1 cellular context compared by ENCODE assay signal in the genomic region with DNA sequence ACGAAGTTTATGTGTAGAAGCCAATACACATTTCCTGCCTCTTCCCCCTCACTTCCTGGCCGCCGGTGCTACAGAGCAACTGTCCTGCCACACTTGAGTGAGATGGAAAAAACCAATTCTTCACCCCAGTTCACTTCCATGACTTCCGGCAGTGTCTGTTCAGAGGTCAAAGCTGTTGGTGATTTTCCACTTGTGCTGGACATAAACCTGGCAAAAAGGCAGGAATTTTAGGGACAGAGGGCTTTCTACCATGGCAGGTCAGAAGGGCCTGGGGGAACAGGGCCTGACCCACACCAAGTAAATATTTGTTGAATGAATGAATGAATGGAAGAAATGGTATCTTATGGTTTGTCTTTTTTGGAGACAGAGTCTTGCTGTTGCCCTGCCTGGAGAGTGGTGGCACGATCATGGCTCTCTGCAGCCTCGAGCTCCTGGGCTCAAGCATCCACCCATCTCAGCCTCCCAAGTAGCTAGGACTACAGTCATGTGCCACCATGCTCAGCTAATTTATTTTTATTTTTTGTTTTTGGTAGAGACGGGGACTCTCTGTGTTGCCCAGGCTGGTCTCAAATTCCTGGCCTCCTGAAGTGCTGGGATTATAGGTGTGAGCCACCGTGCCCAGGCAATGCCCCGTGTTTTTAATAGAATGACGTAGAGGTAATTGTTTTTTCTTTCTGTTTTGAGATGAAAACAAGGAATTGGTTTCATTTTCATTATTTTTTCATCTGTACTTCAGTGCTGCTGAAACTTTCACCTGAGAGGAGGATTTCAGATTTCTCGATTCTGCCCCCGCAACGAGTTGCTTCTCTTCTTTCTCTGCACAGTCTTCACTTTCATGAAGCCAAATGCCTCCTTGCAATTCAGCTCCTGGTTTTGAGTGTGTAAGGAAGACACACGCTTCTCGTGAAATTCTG.
A peak's percentile ranks its signal among the peaks of the same experiment; 100 is the strongest.
TF ChIP-seq lines count a peak whose summit lies in the region.

No MANE protein-coding gene starts in this region.

TF ChIP-seq in HepG2, 621 proteins besides CTCF, POLR2A, EP300 and RAD21 (continued from another document and continues in another):
- TF ChIP-seq, protein P1, sequence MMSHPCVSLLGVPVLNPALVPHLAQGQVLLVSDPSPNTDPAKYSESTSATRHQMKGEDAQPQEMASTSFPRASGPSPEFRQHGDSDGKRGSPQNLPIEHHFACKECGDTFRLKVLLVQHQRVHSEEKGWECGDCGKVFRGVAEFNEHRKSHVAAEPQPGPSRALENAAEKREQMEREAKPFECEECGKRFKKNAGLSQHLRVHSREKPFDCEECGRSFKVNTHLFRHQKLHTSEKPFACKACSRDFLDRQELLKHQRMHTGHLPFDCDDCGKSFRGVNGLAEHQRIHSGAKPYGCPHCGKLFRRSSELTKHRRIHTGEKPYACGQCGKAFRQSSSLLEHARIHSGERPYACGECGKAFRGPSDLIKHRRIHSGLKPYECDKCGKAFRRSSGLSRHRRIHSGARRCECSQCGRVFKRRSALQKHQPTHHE (CRISPR knock-in tag; IDR thresholded peaks at IDR 0.05; ENCODE audit: borderline replicate concordance) = no peak
- TF ChIP-seq ZNF563 (CRISPR knock-in tag; IDR thresholded peaks at IDR 0.05) (0 out of 2 replicates have a peak, but pooled peaks have one; percentile 18), ZNF567 (CRISPR knock-in tag; IDR thresholded peaks at IDR 0.05; ENCODE audit: borderline replicate concordance) (no peak), TP53 (CRISPR knock-in tag; conservative IDR thresholded peaks at IDR 0.05) (no peak), FOXM1 (CRISPR knock-in tag; IDR thresholded peaks at IDR 0.05) (no peak), MEIS2 (CRISPR knock-in tag; IDR thresholded peaks at IDR 0.05) (peak; percentile 73), GATAD1 (CRISPR knock-in tag; IDR thresholded peaks at IDR 0.05) (peak; percentile 59), ZNF432 (CRISPR knock-in tag; IDR thresholded peaks at IDR 0.05; ENCODE audit: borderline replicate concordance) (no peak), ZNF256 (CRISPR knock-in tag; conservative IDR thresholded peaks at IDR 0.05) (no peak), POLR2AphosphoS5 (IDR thresholded peaks at IDR 0.05; ENCODE audit: low read depth, low read length) (no peak; the same call in none of the 2 replicates), MTF2 (CRISPR knock-in tag; IDR thresholded peaks at IDR 0.05; ENCODE audit: borderline replicate concordance) (no peak), SALL1 (CRISPR knock-in tag; IDR thresholded peaks at IDR 0.05) (peak; percentile 91), MBD4 (IDR thresholded peaks at IDR 0.05; ENCODE audit: borderline replicate concordance, low read length) (no peak; the same call in 1 of the 2 replicates), ZNF7 (CRISPR knock-in tag; IDR thresholded peaks at IDR 0.05) (no peak), TBX3 (IDR thresholded peaks at IDR 0.05; ENCODE audit: borderline replicate concordance) (no peak), CENPX (CRISPR knock-in tag; IDR thresholded peaks at IDR 0.05) (no peak), ZNF101 (CRISPR knock-in tag; IDR thresholded peaks at IDR 0.05; ENCODE audit: borderline replicate concordance, low read depth) (no peak), GTF2F1 (IDR thresholded peaks at IDR 0.05; ENCODE audit: low read length) (no peak), ZNF674 (CRISPR knock-in tag; IDR thresholded peaks at IDR 0.05; ENCODE audit: low read depth) (no peak), MLLT10 (CRISPR knock-in tag; IDR thresholded peaks at IDR 0.05) (no peak), SNRNP70 (IDR thresholded peaks at IDR 0.05; ENCODE audit: low read depth, low read length) (no peak), ZNF20 (CRISPR knock-in tag; IDR thresholded peaks at IDR 0.05) (no peak; the same call in 1 of the 2 replicates), KLF9 (CRISPR knock-in tag; IDR thresholded peaks at IDR 0.05; ENCODE audit: low read depth) (no peak), JUNB (CRISPR knock-in tag; IDR thresholded peaks at IDR 0.05; ENCODE audit: borderline replicate concordance) (no peak), IKZF1 (IDR thresholded peaks at IDR 0.05) (no peak), SMAD1 (CRISPR knock-in tag; IDR thresholded peaks at IDR 0.05; ENCODE audit: borderline replicate concordance, low read depth) (no peak), ZNF121 (CRISPR knock-in tag; IDR thresholded peaks at IDR 0.05) (0 out of 2 replicates have a peak, but pooled peaks have one; percentile 58), ZNF556 (CRISPR knock-in tag; IDR thresholded peaks at IDR 0.05; ENCODE audit: borderline replicate concordance) (0 out of 2 replicates have a peak, but pooled peaks have one; percentile 63), ELF4 (CRISPR knock-in tag; IDR thresholded peaks at IDR 0.05; ENCODE audit: borderline replicate concordance) (no peak)
- TF ChIP-seq, protein P2, sequence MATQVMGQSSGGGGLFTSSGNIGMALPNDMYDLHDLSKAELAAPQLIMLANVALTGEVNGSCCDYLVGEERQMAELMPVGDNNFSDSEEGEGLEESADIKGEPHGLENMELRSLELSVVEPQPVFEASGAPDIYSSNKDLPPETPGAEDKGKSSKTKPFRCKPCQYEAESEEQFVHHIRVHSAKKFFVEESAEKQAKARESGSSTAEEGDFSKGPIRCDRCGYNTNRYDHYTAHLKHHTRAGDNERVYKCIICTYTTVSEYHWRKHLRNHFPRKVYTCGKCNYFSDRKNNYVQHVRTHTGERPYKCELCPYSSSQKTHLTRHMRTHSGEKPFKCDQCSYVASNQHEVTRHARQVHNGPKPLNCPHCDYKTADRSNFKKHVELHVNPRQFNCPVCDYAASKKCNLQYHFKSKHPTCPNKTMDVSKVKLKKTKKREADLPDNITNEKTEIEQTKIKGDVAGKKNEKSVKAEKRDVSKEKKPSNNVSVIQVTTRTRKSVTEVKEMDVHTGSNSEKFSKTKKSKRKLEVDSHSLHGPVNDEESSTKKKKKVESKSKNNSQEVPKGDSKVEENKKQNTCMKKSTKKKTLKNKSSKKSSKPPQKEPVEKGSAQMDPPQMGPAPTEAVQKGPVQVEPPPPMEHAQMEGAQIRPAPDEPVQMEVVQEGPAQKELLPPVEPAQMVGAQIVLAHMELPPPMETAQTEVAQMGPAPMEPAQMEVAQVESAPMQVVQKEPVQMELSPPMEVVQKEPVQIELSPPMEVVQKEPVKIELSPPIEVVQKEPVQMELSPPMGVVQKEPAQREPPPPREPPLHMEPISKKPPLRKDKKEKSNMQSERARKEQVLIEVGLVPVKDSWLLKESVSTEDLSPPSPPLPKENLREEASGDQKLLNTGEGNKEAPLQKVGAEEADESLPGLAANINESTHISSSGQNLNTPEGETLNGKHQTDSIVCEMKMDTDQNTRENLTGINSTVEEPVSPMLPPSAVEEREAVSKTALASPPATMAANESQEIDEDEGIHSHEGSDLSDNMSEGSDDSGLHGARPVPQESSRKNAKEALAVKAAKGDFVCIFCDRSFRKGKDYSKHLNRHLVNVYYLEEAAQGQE (IDR thresholded peaks at IDR 0.05; ENCODE audit: borderline replicate concordance in 1 of 2, low read depth in 1 of 2, low read length in 2 of 2) = peak in 1 of 2 experiments; percentile 50; a peak in 1 of 4 replicates
- TF ChIP-seq, protein P3, sequence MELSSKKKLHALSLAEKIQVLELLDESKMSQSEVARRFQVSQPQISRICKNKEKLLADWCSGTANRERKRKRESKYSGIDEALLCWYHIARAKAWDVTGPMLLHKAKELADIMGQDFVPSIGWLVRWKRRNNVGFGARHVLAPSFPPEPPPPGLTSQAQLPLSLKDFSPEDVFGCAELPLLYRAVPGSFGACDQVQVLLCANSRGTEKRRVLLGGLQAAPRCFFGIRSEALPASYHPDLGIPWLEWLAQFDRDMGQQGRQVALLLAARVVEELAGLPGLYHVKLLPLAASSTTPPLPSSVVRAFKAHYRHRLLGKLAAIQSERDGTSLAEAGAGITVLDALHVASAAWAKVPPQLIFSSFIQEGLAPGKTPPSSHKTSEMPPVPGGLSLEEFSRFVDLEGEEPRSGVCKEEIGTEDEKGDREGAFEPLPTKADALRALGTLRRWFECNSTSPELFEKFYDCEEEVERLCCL (CRISPR knock-in tag; IDR thresholded peaks at IDR 0.05; ENCODE audit: borderline replicate concordance) = no peak
- TF ChIP-seq, protein P4, sequence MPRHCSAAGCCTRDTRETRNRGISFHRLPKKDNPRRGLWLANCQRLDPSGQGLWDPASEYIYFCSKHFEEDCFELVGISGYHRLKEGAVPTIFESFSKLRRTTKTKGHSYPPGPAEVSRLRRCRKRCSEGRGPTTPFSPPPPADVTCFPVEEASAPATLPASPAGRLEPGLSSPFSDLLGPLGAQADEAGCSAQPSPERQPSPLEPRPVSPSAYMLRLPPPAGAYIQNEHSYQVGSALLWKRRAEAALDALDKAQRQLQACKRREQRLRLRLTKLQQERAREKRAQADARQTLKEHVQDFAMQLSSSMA (CRISPR knock-in tag; IDR thresholded peaks at IDR 0.05) = no peak
- TF ChIP-seq, protein P5, sequence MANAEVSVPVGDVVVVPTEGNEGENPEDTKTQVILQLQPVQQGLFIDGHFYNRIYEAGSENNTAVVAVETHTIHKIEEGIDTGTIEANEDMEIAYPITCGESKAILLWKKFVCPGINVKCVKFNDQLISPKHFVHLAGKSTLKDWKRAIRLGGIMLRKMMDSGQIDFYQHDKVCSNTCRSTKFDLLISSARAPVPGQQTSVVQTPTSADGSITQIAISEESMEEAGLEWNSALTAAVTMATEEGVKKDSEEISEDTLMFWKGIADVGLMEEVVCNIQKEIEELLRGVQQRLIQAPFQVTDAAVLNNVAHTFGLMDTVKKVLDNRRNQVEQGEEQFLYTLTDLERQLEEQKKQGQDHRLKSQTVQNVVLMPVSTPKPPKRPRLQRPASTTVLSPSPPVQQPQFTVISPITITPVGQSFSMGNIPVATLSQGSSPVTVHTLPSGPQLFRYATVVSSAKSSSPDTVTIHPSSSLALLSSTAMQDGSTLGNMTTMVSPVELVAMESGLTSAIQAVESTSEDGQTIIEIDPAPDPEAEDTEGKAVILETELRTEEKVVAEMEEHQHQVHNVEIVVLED (CRISPR knock-in tag; IDR thresholded peaks at IDR 0.05; ENCODE audit: borderline replicate concordance) = peak; percentile 55; the same call in 1 of the 2 replicates
- TF ChIP-seq, protein P6, sequence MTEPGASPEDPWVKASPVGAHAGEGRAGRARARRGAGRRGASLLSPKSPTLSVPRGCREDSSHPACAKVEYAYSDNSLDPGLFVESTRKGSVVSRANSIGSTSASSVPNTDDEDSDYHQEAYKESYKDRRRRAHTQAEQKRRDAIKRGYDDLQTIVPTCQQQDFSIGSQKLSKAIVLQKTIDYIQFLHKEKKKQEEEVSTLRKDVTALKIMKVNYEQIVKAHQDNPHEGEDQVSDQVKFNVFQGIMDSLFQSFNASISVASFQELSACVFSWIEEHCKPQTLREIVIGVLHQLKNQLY (CRISPR knock-in tag; IDR thresholded peaks at IDR 0.05) = peak; percentile 81
- TF ChIP-seq, protein P7, sequence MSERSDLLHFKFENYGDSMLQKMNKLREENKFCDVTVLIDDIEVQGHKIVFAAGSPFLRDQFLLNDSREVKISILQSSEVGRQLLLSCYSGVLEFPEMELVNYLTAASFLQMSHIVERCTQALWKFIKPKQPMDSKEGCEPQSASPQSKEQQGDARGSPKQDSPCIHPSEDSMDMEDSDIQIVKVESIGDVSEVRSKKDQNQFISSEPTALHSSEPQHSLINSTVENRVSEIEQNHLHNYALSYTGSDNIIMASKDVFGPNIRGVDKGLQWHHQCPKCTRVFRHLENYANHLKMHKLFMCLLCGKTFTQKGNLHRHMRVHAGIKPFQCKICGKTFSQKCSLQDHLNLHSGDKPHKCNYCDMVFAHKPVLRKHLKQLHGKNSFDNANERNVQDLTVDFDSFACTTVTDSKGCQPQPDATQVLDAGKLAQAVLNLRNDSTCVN (CRISPR knock-in tag; IDR thresholded peaks at IDR 0.05; ENCODE audit: borderline replicate concordance) = peak; percentile 64; the same call in 1 of the 2 replicates
- TF ChIP-seq, protein P8, sequence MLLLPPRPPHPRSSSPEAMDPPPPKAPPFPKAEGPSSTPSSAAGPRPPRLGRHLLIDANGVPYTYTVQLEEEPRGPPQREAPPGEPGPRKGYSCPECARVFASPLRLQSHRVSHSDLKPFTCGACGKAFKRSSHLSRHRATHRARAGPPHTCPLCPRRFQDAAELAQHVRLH (CRISPR knock-in tag; IDR thresholded peaks at IDR 0.05; ENCODE audit: borderline replicate concordance, low read depth) = peak; percentile 75; the same call in 1 of the 2 replicates
- TF ChIP-seq, protein P9, sequence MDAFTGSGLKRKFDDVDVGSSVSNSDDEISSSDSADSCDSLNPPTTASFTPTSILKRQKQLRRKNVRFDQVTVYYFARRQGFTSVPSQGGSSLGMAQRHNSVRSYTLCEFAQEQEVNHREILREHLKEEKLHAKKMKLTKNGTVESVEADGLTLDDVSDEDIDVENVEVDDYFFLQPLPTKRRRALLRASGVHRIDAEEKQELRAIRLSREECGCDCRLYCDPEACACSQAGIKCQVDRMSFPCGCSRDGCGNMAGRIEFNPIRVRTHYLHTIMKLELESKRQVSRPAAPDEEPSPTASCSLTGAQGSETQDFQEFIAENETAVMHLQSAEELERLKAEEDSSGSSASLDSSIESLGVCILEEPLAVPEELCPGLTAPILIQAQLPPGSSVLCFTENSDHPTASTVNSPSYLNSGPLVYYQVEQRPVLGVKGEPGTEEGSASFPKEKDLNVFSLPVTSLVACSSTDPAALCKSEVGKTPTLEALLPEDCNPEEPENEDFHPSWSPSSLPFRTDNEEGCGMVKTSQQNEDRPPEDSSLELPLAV (CRISPR knock-in tag; conservative IDR thresholded peaks at IDR 0.05; ENCODE audit: low read depth) = no peak
- TF ChIP-seq, protein P10, sequence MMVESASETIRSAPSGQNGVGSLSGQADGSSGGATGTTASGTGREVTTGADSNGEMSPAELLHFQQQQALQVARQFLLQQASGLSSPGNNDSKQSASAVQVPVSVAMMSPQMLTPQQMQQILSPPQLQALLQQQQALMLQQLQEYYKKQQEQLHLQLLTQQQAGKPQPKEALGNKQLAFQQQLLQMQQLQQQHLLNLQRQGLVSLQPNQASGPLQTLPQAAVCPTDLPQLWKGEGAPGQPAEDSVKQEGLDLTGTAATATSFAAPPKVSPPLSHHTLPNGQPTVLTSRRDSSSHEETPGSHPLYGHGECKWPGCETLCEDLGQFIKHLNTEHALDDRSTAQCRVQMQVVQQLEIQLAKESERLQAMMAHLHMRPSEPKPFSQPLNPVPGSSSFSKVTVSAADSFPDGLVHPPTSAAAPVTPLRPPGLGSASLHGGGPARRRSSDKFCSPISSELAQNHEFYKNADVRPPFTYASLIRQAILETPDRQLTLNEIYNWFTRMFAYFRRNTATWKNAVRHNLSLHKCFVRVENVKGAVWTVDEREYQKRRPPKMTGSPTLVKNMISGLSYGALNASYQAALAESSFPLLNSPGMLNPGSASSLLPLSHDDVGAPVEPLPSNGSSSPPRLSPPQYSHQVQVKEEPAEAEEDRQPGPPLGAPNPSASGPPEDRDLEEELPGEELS (CRISPR knock-in tag; IDR thresholded peaks at IDR 0.05) = peak; percentile 92
